ENCODE assay signal across 1 cellular context in the genomic region with DNA sequence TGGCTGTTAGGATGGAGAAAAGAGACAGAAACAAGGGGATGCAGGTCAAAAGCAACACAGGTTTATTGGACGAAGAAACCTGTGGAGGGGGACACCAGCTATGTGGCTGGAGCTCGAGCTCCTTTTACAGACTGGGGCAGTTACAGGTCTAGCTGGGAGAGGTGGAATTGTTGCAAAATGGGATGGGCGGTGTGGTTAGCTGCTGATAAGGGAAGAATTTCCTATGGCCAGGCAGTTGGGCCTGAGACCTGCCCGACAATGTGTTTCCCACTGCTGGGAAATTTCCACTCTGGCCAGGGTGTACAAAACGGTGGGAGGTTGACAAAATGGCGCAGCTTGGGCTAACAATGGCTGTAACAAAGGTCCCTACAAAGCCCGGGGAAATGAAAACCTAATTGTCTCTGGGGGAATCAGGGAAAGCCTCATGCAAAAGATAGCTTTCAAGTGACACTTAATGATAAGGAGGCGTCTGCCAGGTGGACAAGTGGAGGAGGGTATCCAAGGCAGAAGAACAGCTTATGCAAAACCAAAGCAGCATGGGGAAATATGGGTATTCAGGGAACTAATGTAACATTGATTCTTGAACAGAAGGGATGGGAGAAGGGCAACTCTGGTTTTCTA.
TF ChIP-seq lines count a peak whose summit lies in the region.

No MANE protein-coding gene starts in this region.

TF ChIP-seq in K562, 482 proteins besides CTCF, POLR2A, EP300 and RAD21 (continued from another document and continues in another):
- TF ChIP-seq, protein P1, sequence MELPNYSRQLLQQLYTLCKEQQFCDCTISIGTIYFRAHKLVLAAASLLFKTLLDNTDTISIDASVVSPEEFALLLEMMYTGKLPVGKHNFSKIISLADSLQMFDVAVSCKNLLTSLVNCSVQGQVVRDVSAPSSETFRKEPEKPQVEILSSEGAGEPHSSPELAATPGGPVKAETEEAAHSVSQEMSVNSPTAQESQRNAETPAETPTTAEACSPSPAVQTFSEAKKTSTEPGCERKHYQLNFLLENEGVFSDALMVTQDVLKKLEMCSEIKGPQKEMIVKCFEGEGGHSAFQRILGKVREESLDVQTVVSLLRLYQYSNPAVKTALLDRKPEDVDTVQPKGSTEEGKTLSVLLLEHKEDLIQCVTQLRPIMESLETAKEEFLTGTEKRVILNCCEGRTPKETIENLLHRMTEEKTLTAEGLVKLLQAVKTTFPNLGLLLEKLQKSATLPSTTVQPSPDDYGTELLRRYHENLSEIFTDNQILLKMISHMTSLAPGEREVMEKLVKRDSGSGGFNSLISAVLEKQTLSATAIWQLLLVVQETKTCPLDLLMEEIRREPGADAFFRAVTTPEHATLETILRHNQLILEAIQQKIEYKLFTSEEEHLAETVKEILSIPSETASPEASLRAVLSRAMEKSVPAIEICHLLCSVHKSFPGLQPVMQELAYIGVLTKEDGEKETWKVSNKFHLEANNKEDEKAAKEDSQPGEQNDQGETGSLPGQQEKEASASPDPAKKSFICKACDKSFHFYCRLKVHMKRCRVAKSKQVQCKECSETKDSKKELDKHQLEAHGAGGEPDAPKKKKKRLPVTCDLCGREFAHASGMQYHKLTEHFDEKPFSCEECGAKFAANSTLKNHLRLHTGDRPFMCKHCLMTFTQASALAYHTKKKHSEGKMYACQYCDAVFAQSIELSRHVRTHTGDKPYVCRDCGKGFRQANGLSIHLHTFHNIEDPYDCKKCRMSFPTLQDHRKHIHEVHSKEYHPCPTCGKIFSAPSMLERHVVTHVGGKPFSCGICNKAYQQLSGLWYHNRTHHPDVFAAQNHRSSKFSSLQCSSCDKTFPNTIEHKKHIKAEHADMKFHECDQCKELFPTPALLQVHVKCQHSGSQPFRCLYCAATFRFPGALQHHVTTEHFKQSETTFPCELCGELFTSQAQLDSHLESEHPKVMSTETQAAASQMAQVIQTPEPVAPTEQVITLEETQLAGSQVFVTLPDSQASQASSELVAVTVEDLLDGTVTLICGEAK (IDR thresholded peaks at IDR 0.05), result no peak
- TF ChIP-seq, protein P1 (CRISPR knock-in tag; IDR thresholded peaks at IDR 0.05), result no peak
- TF ChIP-seq, protein P2, sequence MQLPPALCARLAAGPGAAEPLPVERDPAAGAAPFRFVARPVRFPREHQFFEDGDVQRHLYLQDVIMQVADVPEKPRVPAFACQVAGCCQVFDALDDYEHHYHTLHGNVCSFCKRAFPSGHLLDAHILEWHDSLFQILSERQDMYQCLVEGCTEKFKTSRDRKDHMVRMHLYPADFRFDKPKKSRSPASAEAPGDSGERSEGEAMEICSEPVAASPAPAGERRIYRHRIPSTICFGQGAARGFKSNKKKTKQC (CRISPR knock-in tag; IDR thresholded peaks at IDR 0.05), result no peak
- TF ChIP-seq MTF1 (CRISPR knock-in tag; IDR thresholded peaks at IDR 0.05; ENCODE audit: borderline replicate concordance) (peak; percentile 94), ZNF766 (CRISPR knock-in tag; conservative IDR thresholded peaks at IDR 0.05) (peak; percentile 99), ZNF311 (CRISPR knock-in tag; IDR thresholded peaks at IDR 0.05) (peak; percentile 97), PTBP1 (IDR thresholded peaks at IDR 0.05; ENCODE audit: low read depth, low read length) (no peak), KLF10 (CRISPR knock-in tag; IDR thresholded peaks at IDR 0.05) (0 out of 2 replicates have a peak, but pooled peaks have one; percentile 78), EZH2 (IDR thresholded peaks at IDR 0.05; ENCODE audit: borderline replicate concordance, low read depth, low read length) (no peak), ZNF668 (CRISPR knock-in tag; IDR thresholded peaks at IDR 0.05) (peak; percentile 96), TAL1 (IDR thresholded peaks at IDR 0.05) (peak; percentile 69), JUND (IDR thresholded peaks at IDR 0.05; ENCODE audit: borderline replicate concordance, low read depth, low read length) (peak; percentile 34; the same call in 1 of the 2 replicates), JUND (tag; IDR thresholded peaks at IDR 0.05; ENCODE audit: borderline replicate concordance, low read depth, low read length) (peak; percentile 95; the same call in 2 of the 3 replicates), MXI1 (IDR thresholded peaks at IDR 0.05; ENCODE audit: low read depth, low read length) (no peak), HDAC1 (IDR thresholded peaks at IDR 0.05) (peak in 1 of 2 experiments; percentile 65; a peak in 2 of 4 replicates), BCL6 (CRISPR knock-in tag; IDR thresholded peaks at IDR 0.05) (peak; percentile 68; the same call in 1 of the 2 replicates), ZNF764 (CRISPR knock-in tag; IDR thresholded peaks at IDR 0.05; ENCODE audit: low read depth) (0 out of 2 replicates have a peak, but pooled peaks have one; percentile 17), NFRKB (IDR thresholded peaks at IDR 0.05; ENCODE audit: low read depth) (0 out of 2 replicates have a peak, but pooled peaks have one; percentile 64), ZNF717 (CRISPR knock-in tag; IDR thresholded peaks at IDR 0.05) (peak; percentile 79; the same call in 1 of the 2 replicates), ESRRA (IDR thresholded peaks at IDR 0.05; ENCODE audit: borderline replicate concordance, low read depth) (peak; percentile 70; the same call in 1 of the 2 replicates), ZNF436 (CRISPR knock-in tag; IDR thresholded peaks at IDR 0.05) (0 out of 2 replicates have a peak, but pooled peaks have one; percentile 10), KLF13 (tag; IDR thresholded peaks at IDR 0.05; ENCODE audit: borderline replicate concordance, low read depth) (peak; percentile 95), MECOM (CRISPR knock-in tag; IDR thresholded peaks at IDR 0.05) (peak; percentile 99), ZBTB1 (CRISPR knock-in tag; IDR thresholded peaks at IDR 0.05; ENCODE audit: borderline replicate concordance, low read depth) (no peak), CAMTA2 (CRISPR knock-in tag; conservative IDR thresholded peaks at IDR 0.05) (0 out of 2 replicates have a peak, but pooled peaks have one; percentile 22), PTTG1 (tag; IDR thresholded peaks at IDR 0.05; ENCODE audit: low read depth) (peak; percentile 93), TBP (optimal IDR thresholded peaks at IDR 0.05; ENCODE audit: low read depth, low read length) (peak; percentile 55), BRD9 (IDR thresholded peaks at IDR 0.05; ENCODE audit: low read depth, partially characterized antibody) (peak; percentile 68), SMAD4 (CRISPR knock-in tag; conservative IDR thresholded peaks at IDR 0.05) (peak; percentile 99), CCNT2 (IDR thresholded peaks at IDR 0.05; ENCODE audit: borderline replicate concordance, extremely low read depth, insufficient read length, low read depth, low read length) (peak; percentile 52), NFE2 (IDR thresholded peaks at IDR 0.05; ENCODE audit: low read depth) (peak; percentile 38; the same call in 1 of the 2 replicates), LEF1 (IDR thresholded peaks at IDR 0.05) (peak; percentile 73), SMARCC2 (IDR thresholded peaks at IDR 0.05; ENCODE audit: low read depth) (peak; percentile 60; the same call in 1 of the 2 replicates), ZSCAN32 (CRISPR knock-in tag; IDR thresholded peaks at IDR 0.05) (peak; percentile 66; the same call in 1 of the 2 replicates), HIVEP1 (CRISPR knock-in tag; IDR thresholded peaks at IDR 0.05) (peak; percentile 97), ZNF584 (CRISPR knock-in tag; IDR thresholded peaks at IDR 0.05; ENCODE audit: low read depth) (peak; percentile 92), CREB1 (IDR thresholded peaks at IDR 0.05) (no peak), CREB1 (CRISPR knock-in tag; IDR thresholded peaks at IDR 0.05) (no peak), SOX6 (IDR thresholded peaks at IDR 0.05) (peak; percentile 85), POLR2AphosphoS2 (IDR thresholded peaks at IDR 0.05; ENCODE audit: low read length) (no peak), ZNF699 (CRISPR knock-in tag; IDR thresholded peaks at IDR 0.05; ENCODE audit: insufficient replicate concordance) (peak; percentile 63)
- TF ChIP-seq, protein P3, sequence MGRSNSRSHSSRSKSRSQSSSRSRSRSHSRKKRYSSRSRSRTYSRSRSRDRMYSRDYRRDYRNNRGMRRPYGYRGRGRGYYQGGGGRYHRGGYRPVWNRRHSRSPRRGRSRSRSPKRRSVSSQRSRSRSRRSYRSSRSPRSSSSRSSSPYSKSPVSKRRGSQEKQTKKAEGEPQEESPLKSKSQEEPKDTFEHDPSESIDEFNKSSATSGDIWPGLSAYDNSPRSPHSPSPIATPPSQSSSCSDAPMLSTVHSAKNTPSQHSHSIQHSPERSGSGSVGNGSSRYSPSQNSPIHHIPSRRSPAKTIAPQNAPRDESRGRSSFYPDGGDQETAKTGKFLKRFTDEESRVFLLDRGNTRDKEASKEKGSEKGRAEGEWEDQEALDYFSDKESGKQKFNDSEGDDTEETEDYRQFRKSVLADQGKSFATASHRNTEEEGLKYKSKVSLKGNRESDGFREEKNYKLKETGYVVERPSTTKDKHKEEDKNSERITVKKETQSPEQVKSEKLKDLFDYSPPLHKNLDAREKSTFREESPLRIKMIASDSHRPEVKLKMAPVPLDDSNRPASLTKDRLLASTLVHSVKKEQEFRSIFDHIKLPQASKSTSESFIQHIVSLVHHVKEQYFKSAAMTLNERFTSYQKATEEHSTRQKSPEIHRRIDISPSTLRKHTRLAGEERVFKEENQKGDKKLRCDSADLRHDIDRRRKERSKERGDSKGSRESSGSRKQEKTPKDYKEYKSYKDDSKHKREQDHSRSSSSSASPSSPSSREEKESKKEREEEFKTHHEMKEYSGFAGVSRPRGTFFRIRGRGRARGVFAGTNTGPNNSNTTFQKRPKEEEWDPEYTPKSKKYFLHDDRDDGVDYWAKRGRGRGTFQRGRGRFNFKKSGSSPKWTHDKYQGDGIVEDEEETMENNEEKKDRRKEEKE (IDR thresholded peaks at IDR 0.05; ENCODE audit: borderline replicate concordance in 1 of 2, control insufficient read depth in 1 of 2, low read depth in 2 of 2, low read length in 1 of 2), result no peak
- TF ChIP-seq, protein P4, sequence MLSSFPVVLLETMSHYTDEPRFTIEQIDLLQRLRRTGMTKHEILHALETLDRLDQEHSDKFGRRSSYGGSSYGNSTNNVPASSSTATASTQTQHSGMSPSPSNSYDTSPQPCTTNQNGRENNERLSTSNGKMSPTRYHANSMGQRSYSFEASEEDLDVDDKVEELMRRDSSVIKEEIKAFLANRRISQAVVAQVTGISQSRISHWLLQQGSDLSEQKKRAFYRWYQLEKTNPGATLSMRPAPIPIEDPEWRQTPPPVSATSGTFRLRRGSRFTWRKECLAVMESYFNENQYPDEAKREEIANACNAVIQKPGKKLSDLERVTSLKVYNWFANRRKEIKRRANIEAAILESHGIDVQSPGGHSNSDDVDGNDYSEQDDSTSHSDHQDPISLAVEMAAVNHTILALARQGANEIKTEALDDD (IDR thresholded peaks at IDR 0.05), result peak; percentile 35; the same call in 1 of the 2 replicates
- TF ChIP-seq, protein P5, sequence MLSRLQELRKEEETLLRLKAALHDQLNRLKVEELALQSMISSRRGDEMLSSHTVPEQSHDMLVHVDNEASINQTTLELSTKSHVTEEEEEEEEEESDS (CRISPR knock-in tag; IDR thresholded peaks at IDR 0.05), result peak; percentile 65
- TF ChIP-seq, protein P6, sequence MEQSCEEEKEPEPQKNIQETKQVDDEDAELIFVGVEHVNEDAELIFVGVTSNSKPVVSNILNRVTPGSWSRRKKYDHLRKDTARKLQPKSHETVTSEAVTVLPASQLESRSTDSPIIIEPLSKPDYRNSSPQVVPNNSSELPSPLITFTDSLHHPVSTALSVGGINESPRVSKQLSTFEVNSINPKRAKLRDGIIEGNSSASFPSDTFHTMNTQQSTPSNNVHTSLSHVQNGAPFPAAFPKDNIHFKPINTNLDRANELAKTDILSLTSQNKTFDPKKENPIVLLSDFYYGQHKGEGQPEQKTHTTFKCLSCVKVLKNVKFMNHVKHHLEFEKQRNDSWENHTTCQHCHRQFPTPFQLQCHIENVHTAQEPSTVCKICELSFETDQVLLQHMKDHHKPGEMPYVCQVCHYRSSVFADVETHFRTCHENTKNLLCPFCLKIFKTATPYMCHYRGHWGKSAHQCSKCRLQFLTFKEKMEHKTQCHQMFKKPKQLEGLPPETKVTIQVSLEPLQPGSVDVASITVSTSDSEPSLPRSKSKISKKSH (CRISPR knock-in tag; IDR thresholded peaks at IDR 0.05), result peak; percentile 23; the same call in 1 of the 2 replicates
